ENCODE assay signal across 9 cellular contexts in genomic region chr20:34536798-34537394, GRCh38. TPM values are rescaled to one million over a fixed set of nuclear protein-coding genes. Genes with fewer than 3 reads are reported as not detected.
A peak's percentile ranks its signal among the peaks of the same experiment; 100 is the strongest.
DNase-seq lines count a peak whose midpoint lies in the region; ATAC-seq, FAIRE-seq and TF ChIP-seq lines count a peak whose summit lies in the region.
"Had no signal": no experiment of that assay in that cellular context is flagged by ENCODE, and none has a peak within 500 bp of the region (broad histone marks: within the 10 kb centered on the region; RNA-seq: fewer than 3 reads in every experiment).

No MANE protein-coding gene starts in this region.

- H3K23ac ChIP-seq in mesenchymal stem cell (ENCODE audit: low read length in 2 of 2) = no peak overlapping the region

- H3K79me1 ChIP-seq in mesenchymal stem cell (replicated peaks; ENCODE audit: low read length, poor library complexity, severe bottlenecking) = peaks cover 41% of the 10 kb centered on the region

- 93% methylated on average over 10 of the region's 10 CpGs for WGBS in K562 (ENCODE audit: insufficient coverage, low coverage, missing lambda C conversion rate)
- WGBS in mesenchymal stem cell = 84% methylated on average over 3 of the region's 10 CpGs

- H3K4me2 ChIP-seq in K562 (ENCODE audit: insufficient read depth, low read length) = no peak overlapping the region
- H3K4me2 ChIP-seq in mesenchymal stem cell (ENCODE audit: low read length, poor library complexity, severe bottlenecking) = no peak overlapping the region

- peak; percentile 15 for FAIRE-seq in K562 (lab: Jason Lieb, UNC)

- no peak overlapping the region for H2BK5ac ChIP-seq in mesenchymal stem cell (ENCODE audit: low read depth, low read length, poor library complexity, severe bottlenecking)

- TF ChIP-seq POLR2A in Peyer's patch (IDR thresholded peaks at IDR 0.05) (no peak), K562 (conservative IDR thresholded peaks at IDR 0.05) (no peak)

- no peak overlapping the region for H2BK120ac ChIP-seq in mesenchymal stem cell (ENCODE audit: low read depth, low read length)

- H3K4me3 ChIP-seq in Peyer's patch (no peak overlapping the region), K562 (no peak overlapping the region), mesenchymal stem cell (ENCODE audit: insufficient read depth in 1 of 2, low read depth in 1 of 2, low read length in 2 of 2) (no peak overlapping the region), ascending aorta (no peak overlapping the region)

- DNase-seq in NCI-H2029 (lab: John Stamatoyannopoulos, UW) (peak; percentile 19), NCI-H2029 treated with DMSO at 0.1 percent for 48 hours (lab: John Stamatoyannopoulos, UW) (no peak), Peyer's patch (peak in 2 of 3 donors; percentile 35 to 69), K562 (ENCODE audit: extremely low read depth in 1 of 4, low spot score in 3 of 4) (peak in 3 of 4 experiments; percentile 44 to 64 (median 44)), mesenchymal stem cell (peak; percentile 31), ascending aorta (ENCODE audit: low spot score in 2 of 2) (no peak), DMS114 treated with DMSO at 0.1 percent for 48 hours (lab: John Stamatoyannopoulos, UW; ENCODE audit: unreplicated experiment) (no peak), NCI-H2107 (lab: John Stamatoyannopoulos, UW) (no peak)

- H3K9ac ChIP-seq in K562 (ENCODE audit: insufficient read depth in 1 of 2, low read depth in 2 of 2, low read length in 2 of 2) (no peak overlapping the region), mesenchymal stem cell (ENCODE audit: low read length) (no peak overlapping the region)

- H3K79me2 ChIP-seq in K562 (ENCODE audit: control insufficient read depth, insufficient read depth, low read length) = no peaks in the 10 kb centered on the region

- TF ChIP-seq CTCF in Peyer's patch (IDR thresholded peaks at IDR 0.05) (peak in 4 of 6 experiments; percentile 26 to 40 (median 34)), K562 (IDR thresholded peaks at IDR 0.05 in 2 of 3, conservative IDR thresholded peaks at IDR 0.05 in 1 of 3; ENCODE audit: insufficient read depth in 2 of 3, low read depth in 1 of 3, low read length in 3 of 3) (peak; percentile 59 to 73 (median 64)), ascending aorta (IDR thresholded peaks at IDR 0.05) (peak in 1 of 3 experiments; percentile 23)

- no peaks in the 10 kb centered on the region for H3K9me3 ChIP-seq in Peyer's patch
- H3K9me3 ChIP-seq in K562 (replicated peaks; ENCODE audit: control insufficient read depth, insufficient read depth, low read depth, low read length) = no peaks in the 10 kb centered on the region
- H3K9me3 ChIP-seq in mesenchymal stem cell (ENCODE audit: control insufficient read depth, low read length) = no peaks in the 10 kb centered on the region
- no peaks in the 10 kb centered on the region for H3K9me3 ChIP-seq in ascending aorta

- no peak overlapping the region for H3K14ac ChIP-seq in mesenchymal stem cell (ENCODE audit: low read length in 2 of 2)

- peak; percentile 88 for ATAC-seq in K562

- H2AK5ac ChIP-seq in mesenchymal stem cell (ENCODE audit: low read length, severe bottlenecking) = no peak overlapping the region

- no peak overlapping the region for H4K8ac ChIP-seq in mesenchymal stem cell (ENCODE audit: low read length)

- H3K27ac ChIP-seq in Peyer's patch = no peak overlapping the region
- H3K27ac ChIP-seq in K562 (ENCODE audit: extremely low read depth, low read depth, low read length) = no peak overlapping the region
- no peak overlapping the region for H3K27ac ChIP-seq in mesenchymal stem cell (ENCODE audit: low read length, poor library complexity, severe bottlenecking)
- no peak overlapping the region for H3K27ac ChIP-seq in ascending aorta
- H3K27ac ChIP-seq: C4-2B had no signal

- TF ChIP-seq RAD21 in K562 (CRISPR knock-in tag; conservative IDR thresholded peaks at IDR 0.05 in 1 of 2, IDR thresholded peaks at IDR 0.05 in 1 of 2) = peak in 1 of 2 experiments; percentile 63; a peak in 2 of 4 replicates

- H4K91ac ChIP-seq in mesenchymal stem cell (ENCODE audit: low read length) = no peak overlapping the region

- H2BK12ac ChIP-seq in mesenchymal stem cell (ENCODE audit: low read length in 2 of 2) = no peak overlapping the region

- POLR2A ChIA-PET in K562 (lab: Yijun Ruan, JAX) = interaction anchor here (0.9 to 2.4 kb wide), 2 partner anchors 20 to 320 kb away, joined by 3 to 8 read pairs; partner anchors contain the start of gene DYNLRB1

- CTCF ChIA-PET in K562 (lab: Yijun Ruan, JAX; ENCODE audit: low intra/inter-chr PET ratio) = interaction anchor here (0.6 to 1.3 kb wide), 3 partner anchors 171 to 227 kb away, joined by 3 to 5 read pairs (median 3); no protein-coding TSS in a partner anchor

- BruUV-seq in K562 (replicated peaks; lab: Mats Ljungman, UMichigan) = no TSS peak

- H3K18ac ChIP-seq in mesenchymal stem cell (ENCODE audit: low read depth in 1 of 2, low read length in 2 of 2) = no peak overlapping the region

- no peak overlapping the region for H2BK15ac ChIP-seq in mesenchymal stem cell (ENCODE audit: low read depth, poor library complexity, severe bottlenecking)

- no peaks in the 10 kb centered on the region for H3K4me1 ChIP-seq in Peyer's patch
- H3K4me1 ChIP-seq in K562 (replicated peaks in 1 of 2; ENCODE audit: control insufficient read depth in 2 of 2, insufficient read depth in 2 of 2, low read length in 2 of 2) = peaks cover 0 to 3% of the 10 kb centered on the region in 2 experiments; a peak in 1 of 5 replicates
- peaks cover 7% of the 10 kb centered on the region for H3K4me1 ChIP-seq in mesenchymal stem cell (ENCODE audit: control insufficient read depth, insufficient read depth, low read depth, low read length)
- no peaks in the 10 kb centered on the region for H3K4me1 ChIP-seq in ascending aorta

- in situ Hi-C loops in K562 (cut with MboI) = loop anchor here (10.0 kb wide), 1 partner anchor 168 kb away; the partner anchor contains the start of gene TP53INP2

- intact Hi-C loops in K562 (cut with micrococcal nuclease) = loop anchor here (1.0 to 5.0 kb wide), 4 partner anchors 167 to 345 kb away; partner anchors contain the start of gene TP53INP2
- intact Hi-C loops in ascending aorta (cut with DNase I) = no loop called here

- no peak for TF ChIP-seq EP300 in K562 (IDR thresholded peaks at IDR 0.05; ENCODE audit: low read length)

- H3K4ac ChIP-seq in mesenchymal stem cell (ENCODE audit: low read depth in 1 of 2, low read length in 2 of 2) = no peak overlapping the region

- H3K9me1 ChIP-seq in K562 (ENCODE audit: control insufficient read depth, insufficient read depth, low read length) = no peaks in the 10 kb centered on the region

- H3K36me3 ChIP-seq in Peyer's patch (peaks cover 0 to 92% (median 0%) of the 10 kb centered on the region in 3 donors), K562 (ENCODE audit: control insufficient read depth, insufficient read depth, low read length) (peaks cover 71% of the 10 kb centered on the region), mesenchymal stem cell (ENCODE audit: control insufficient read depth in 1 of 2, insufficient read depth in 2 of 2, low read depth in 1 of 2, low read length in 2 of 2) (peaks cover 89 to 91% of the 10 kb centered on the region in 2 experiments), ascending aorta (peaks cover 84 to 89% of the 10 kb centered on the region in 2 donors)

- H3K27me3 ChIP-seq in Peyer's patch = no peaks in the 10 kb centered on the region
- no peaks in the 10 kb centered on the region for H3K27me3 ChIP-seq in K562 (ENCODE audit: control insufficient read depth in 2 of 2, insufficient read depth in 2 of 2, low read length in 2 of 2)
- no peaks in the 10 kb centered on the region for H3K27me3 ChIP-seq in mesenchymal stem cell (ENCODE audit: control insufficient read depth in 1 of 2, insufficient read depth in 1 of 2, low read length in 2 of 2)
- H3K27me3 ChIP-seq in ascending aorta = no peaks in the 10 kb centered on the region

- H2AFZ ChIP-seq in K562 (ENCODE audit: low read depth, low read length) (no peak overlapping the region), mesenchymal stem cell (ENCODE audit: low read depth, low read length) (no peak overlapping the region)

- 0 out of 2 replicates have a peak, but pooled peaks cover 3% of the 10 kb centered on the region for H4K20me1 ChIP-seq in K562 (replicated peaks; ENCODE audit: control insufficient read depth, insufficient read depth, low read length)

RNA-seq across cellular contexts. Expression of gene DYNLRB1, which starts 20.7 kb away (rescaled TPM):
- 100 to 1,000 TPM in 3 of 4 donors, 10 to 100 TPM in 1; 77.6 to 181 (median 135) TPM for total RNA-seq in Peyer's patch
- 29.4 and 46.8 TPM in 2 replicates for total RNA-seq in K562 (2011; cell fraction: chromatin; rRNA removed; ENCODE audit: low replicate concordance)
- total RNA-seq in K562 (2011; cell fraction: nucleolus; rRNA removed) = 35.2 and 36.5 TPM in 2 replicates
- total RNA-seq in K562 (2011; cell fraction: nucleoplasm; rRNA removed) = 46.4 and 65.1 TPM in 2 replicates
- 101 and 142 TPM in 2 replicates for total RNA-seq in K562 (2014; rRNA removed)
- 87.3 and 121 TPM in 2 replicates for total RNA-seq in K562 (2014; rRNA removed; fragmentation: Illumina TruSeq; extraction: Trizol)
- total RNA-seq in K562 (2015; rRNA removed; fragmentation: Illumina TruSeq; extraction: Trizol) = 135 and 145 TPM in 2 replicates
- 85.4 and 90.1 TPM in 2 replicates for total RNA-seq in K562 (2021)
- 80.2 and 113 TPM in 2 replicates for polyA plus RNA-seq in K562 (2011; rRNA removed)
- 151 and 166 TPM in 2 replicates for polyA plus RNA-seq in K562 (2011; cell fraction: cytosol; rRNA removed)
- polyA plus RNA-seq in K562 (2011; cell fraction: nucleus; rRNA removed) = 83.7 and 95.9 TPM in 2 replicates
- polyA plus RNA-seq in K562 (2012) = 237 and 280 TPM in 2 replicates
- 286 and 358 TPM in 2 replicates for polyA plus RNA-seq in K562 (2014; fragmentation: Illumina TruSeq; extraction: Trizol)
- 100 to 1,000 TPM; 172 to 191 TPM for polyA plus RNA-seq in K562 (2014; fragmentation: Nextera tagmentation; extraction: Ambion mirVana)
- polyA plus RNA-seq in K562 (2014; rRNA removed) = 48.7 and 59.0 TPM in 2 replicates
- 99.1 and 105 TPM in 2 replicates for polyA minus RNA-seq in K562 (2011; rRNA and poly(A)+ RNA removed)
- 62.2 and 65.4 TPM in 2 replicates for polyA minus RNA-seq in K562 (2011; cell fraction: cytosol; rRNA and poly(A)+ RNA removed)
- 17.4 and 27.9 TPM in 2 replicates for polyA minus RNA-seq in K562 (2011; cell fraction: nucleus; rRNA and poly(A)+ RNA removed)
- 344 TPM for polyA plus RNA-seq in mesenchymal stem cell (2013, experiment 1 of 2)
- polyA plus RNA-seq in mesenchymal stem cell (2013, experiment 2 of 2) = 339 TPM
- total RNA-seq in ascending aorta = 148 TPM

RNA-seq across cellular contexts. Expression of gene MAP1LC3A, which starts 21.6 kb away (rescaled TPM):
- 10 to 100 TPM; 32.6 to 82.1 (median 68.6) TPM for total RNA-seq in Peyer's patch
- not detected in 2 replicates for total RNA-seq in K562 (2011; cell fraction: chromatin; rRNA removed; ENCODE audit: low replicate concordance)
- not detected in 2 replicates for total RNA-seq in K562 (2011; cell fraction: nucleolus; rRNA removed)
- not detected in 2 replicates for total RNA-seq in K562 (2011; cell fraction: nucleoplasm; rRNA removed)
- 0.27 TPM in 1 of 2 replicates, not detected in the other for total RNA-seq in K562 (2014; rRNA removed)
- total RNA-seq in K562 (2014; rRNA removed; fragmentation: Illumina TruSeq; extraction: Trizol) = not detected in 2 replicates
- not detected in 2 replicates for total RNA-seq in K562 (2015; rRNA removed; fragmentation: Illumina TruSeq; extraction: Trizol)
- 0.22 and 0.38 TPM in 2 replicates for total RNA-seq in K562 (2021)
- polyA plus RNA-seq in K562 (2011; rRNA removed) = not detected in 2 replicates
- polyA plus RNA-seq in K562 (2011; cell fraction: cytosol; rRNA removed) = not detected in 2 replicates
- polyA plus RNA-seq in K562 (2011; cell fraction: nucleus; rRNA removed) = not detected in 2 replicates
- polyA plus RNA-seq in K562 (2012) = 0.07 and 0.57 TPM in 2 replicates
- polyA plus RNA-seq in K562 (2014; fragmentation: Illumina TruSeq; extraction: Trizol) = not detected in 2 replicates
- not detected for polyA plus RNA-seq in K562 (2014; fragmentation: Nextera tagmentation; extraction: Ambion mirVana)
- 0.28 TPM in 1 of 2 replicates, not detected in the other for polyA plus RNA-seq in K562 (2014; rRNA removed)
- not detected in 2 replicates for polyA minus RNA-seq in K562 (2011; rRNA and poly(A)+ RNA removed)
- polyA minus RNA-seq in K562 (2011; cell fraction: cytosol; rRNA and poly(A)+ RNA removed) = not detected in 2 replicates
- not detected in 2 replicates for polyA minus RNA-seq in K562 (2011; cell fraction: nucleus; rRNA and poly(A)+ RNA removed)
- 34.0 TPM for polyA plus RNA-seq in mesenchymal stem cell (2013, experiment 1 of 2)
- 33.2 TPM for polyA plus RNA-seq in mesenchymal stem cell (2013, experiment 2 of 2)
- 131 TPM for total RNA-seq in ascending aorta

Comparison
In these comparisons a context has a peak if more than half of its experiments do, and no peak if none do; other contexts are left out.
1. DNase-seq: peak in NCI-H2029 (single experiment), Peyer's patch (2 of 3), K562 (3 of 4) and mesenchymal stem cell (single experiment); none in NCI-H2029 treated with DMSO at 0.1 percent for 48 hours (single experiment), ascending aorta (0 of 2), DMS114 treated with DMSO at 0.1 percent for 48 hours (single experiment) and NCI-H2107 (single experiment).
2. RNA of gene MAP1LC3A, which starts 21.6 kb away (total RNA-seq): 131 TPM in ascending aorta (single experiment) and 32.6 to 82.1 TPM in Peyer's patch; 0.22 to 0.38 TPM in K562; every median in the first group is over 10 times any median in the second.